ENCODE assay signal across 15 cellular contexts in the genomic region with DNA sequence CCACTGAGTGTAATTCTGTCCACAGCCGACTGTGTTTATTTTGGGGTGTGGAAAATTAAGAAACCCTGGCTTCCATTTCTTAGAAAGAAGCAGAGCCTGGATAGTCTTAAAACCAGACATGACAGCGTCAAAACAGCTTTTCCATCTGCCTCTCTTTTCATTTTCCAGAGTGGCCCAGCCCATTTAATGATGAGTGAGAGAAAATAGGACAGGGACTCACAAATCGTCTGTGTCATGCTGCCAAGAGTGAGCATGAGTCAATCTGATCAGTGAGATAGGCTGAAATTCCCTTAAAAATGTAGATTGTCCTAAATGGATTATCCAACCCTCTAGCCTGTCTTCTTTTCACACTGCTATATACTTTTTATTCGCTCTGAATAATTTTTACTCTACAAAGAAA.
"Had no signal": no experiment of that assay in that cellular context is flagged by ENCODE, and none has a peak within 500 bp of the region (broad histone marks: within the 10 kb centered on the region; RNA-seq: fewer than 3 reads in every experiment).

No MANE protein-coding gene starts in this region.

- H3K27ac ChIP-seq: lower lobe of right lung, right lobe of liver, suprapubic skin had no signal

- H3K36me3 Mint-ChIP-seq: activated naive CD8-positive, alpha-beta T cell treated with anti-CD3 and anti-CD28 coated beads, Interleukin-2, amount 10 ng/mL, durations not matched to agents 7 days and 5 days had no signal

- DNase-seq: activated CD4-positive, alpha-beta T cell treated with anti-CD3 and anti-CD28 coated beads, Interleukin-2, amount 10 ng/mL, durations not matched to agents 7 days and 5 days; activated CD8-positive, alpha-beta memory T cell treated with anti-CD3 and anti-CD28 coated beads for 24 hours; activated naive CD8-positive, alpha-beta T cell treated with anti-CD3 and anti-CD28 coated beads, Interleukin-2, amount 10 ng/mL, durations not matched to agents 7 days and 5 days; cortex of kidney; effector CD8-positive, alpha-beta T cell; head of caudate nucleus; left colon; lower lobe of right lung; midbrain; right lobe of liver; trophoblast cell had no signal

- H3K36me3 ChIP-seq: lower lobe of right lung, right lobe of liver, suprapubic skin had no signal

- H3K27me3 Mint-ChIP-seq: activated CD4-positive, alpha-beta T cell treated with anti-CD3 and anti-CD28 coated beads, Interleukin-2, amount 10 ng/mL, durations not matched to agents 7 days and 5 days; activated naive CD8-positive, alpha-beta T cell treated with anti-CD3 and anti-CD28 coated beads, Interleukin-2, amount 10 ng/mL, durations not matched to agents 7 days and 5 days; stimulated activated naive CD8-positive, alpha-beta T cell treated with anti-CD3 and anti-CD28 coated beads, Interleukin-15, Interleukin-2, amounts not matched to agents 100 ng/mL and 50 ng/mL, for 24 hours had no signal

- ATAC-seq: left colon, right lobe of liver had no signal

- H3K9me3 ChIP-seq: lower lobe of right lung, right lobe of liver, suprapubic skin had no signal

- H3K4me3 ChIP-seq: lower lobe of right lung, right lobe of liver, suprapubic skin had no signal

- H3K27ac Mint-ChIP-seq: activated CD4-positive, alpha-beta T cell treated with anti-CD3 and anti-CD28 coated beads, Interleukin-2, amount 10 ng/mL, durations not matched to agents 7 days and 5 days; activated naive CD8-positive, alpha-beta T cell treated with anti-CD3 and anti-CD28 coated beads, Interleukin-2, amount 10 ng/mL, durations not matched to agents 7 days and 5 days; activated T-helper 1 cell treated with anti-CD3 and anti-CD28 coated beads, Interleukin-12 subunit alpha, Interleukin-12 subunit beta, Interleukin-2, Interleukin-4 antibody, amounts not matched to agents 30 ng/mL and 10 ng/mL and 1 ng/mL, durations not matched to agents 14 hours and 24 hours and 36 hours; stimulated activated naive CD8-positive, alpha-beta T cell treated with anti-CD3 and anti-CD28 coated beads, Interleukin-15, Interleukin-2, amounts not matched to agents 100 ng/mL and 50 ng/mL, for 24 hours; T-helper 2 cell treated with Interferon-gamma antibody and Interleukin-4, amounts not matched to agents 5 μg/mL and 100 μg/mL, for 36 hours had no signal

- H3K27me3 ChIP-seq: right lobe of liver, suprapubic skin had no signal

- H3K4me1 ChIP-seq: lower lobe of right lung, right lobe of liver, suprapubic skin had no signal

- H3K4me3 Mint-ChIP-seq: activated CD4-positive, alpha-beta T cell treated with anti-CD3 and anti-CD28 coated beads, Interleukin-2, amount 10 ng/mL, durations not matched to agents 7 days and 5 days; activated naive CD8-positive, alpha-beta T cell treated with anti-CD3 and anti-CD28 coated beads, Interleukin-2, amount 10 ng/mL, durations not matched to agents 7 days and 5 days; activated T-helper 1 cell treated with anti-CD3 and anti-CD28 coated beads, Interleukin-12 subunit alpha, Interleukin-12 subunit beta, Interleukin-2, Interleukin-4 antibody, amounts not matched to agents 30 ng/mL and 10 ng/mL and 1 ng/mL, durations not matched to agents 14 hours and 24 hours and 36 hours; stimulated activated naive CD8-positive, alpha-beta T cell treated with anti-CD3 and anti-CD28 coated beads, Interleukin-15, Interleukin-2, amounts not matched to agents 100 ng/mL and 50 ng/mL, for 24 hours; T-helper 2 cell treated with Interferon-gamma antibody and Interleukin-4, amounts not matched to agents 5 μg/mL and 100 μg/mL, for 36 hours had no signal

- H3K4me1 Mint-ChIP-seq: activated CD4-positive, alpha-beta T cell treated with anti-CD3 and anti-CD28 coated beads, Interleukin-2, amount 10 ng/mL, durations not matched to agents 7 days and 5 days; activated naive CD8-positive, alpha-beta T cell treated with anti-CD3 and anti-CD28 coated beads, Interleukin-2, amount 10 ng/mL, durations not matched to agents 7 days and 5 days had no signal

- H3K9me3 Mint-ChIP-seq: activated CD4-positive, alpha-beta T cell treated with anti-CD3 and anti-CD28 coated beads, Interleukin-2, amount 10 ng/mL, durations not matched to agents 7 days and 5 days; activated T-helper 1 cell treated with anti-CD3 and anti-CD28 coated beads, Interleukin-12 subunit alpha, Interleukin-12 subunit beta, Interleukin-2, Interleukin-4 antibody, amounts not matched to agents 30 ng/mL and 10 ng/mL and 1 ng/mL, durations not matched to agents 14 hours and 24 hours and 36 hours; stimulated activated naive CD8-positive, alpha-beta T cell treated with anti-CD3 and anti-CD28 coated beads, Interleukin-15, Interleukin-2, amounts not matched to agents 100 ng/mL and 50 ng/mL, for 24 hours had no signal
